In the genomic region with DNA sequence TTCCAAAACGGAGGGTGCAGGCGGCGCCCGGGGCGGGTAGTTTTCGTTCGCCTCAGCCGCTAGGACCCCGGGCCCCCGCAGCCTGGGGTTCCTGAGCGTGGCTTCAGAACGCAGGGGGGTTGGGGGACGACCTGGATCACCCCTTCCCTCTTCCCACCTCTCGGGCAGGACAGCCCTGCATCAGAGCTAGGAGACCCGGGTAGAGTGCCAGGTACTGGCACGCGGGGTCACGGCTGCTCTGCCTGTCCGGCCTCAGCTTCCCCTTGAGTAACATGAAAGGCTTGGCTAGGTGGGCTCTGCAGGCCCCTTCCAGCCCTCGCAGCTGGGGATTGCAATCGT, we compare ENCODE assay signal across 8 cellular contexts. TPM values are rescaled to one million over a fixed set of nuclear protein-coding genes. Genes with fewer than 3 reads are reported as not detected.
DNase-seq lines count a peak whose midpoint lies in the region; ATAC-seq and TF ChIP-seq lines count a peak whose summit lies in the region.

No MANE protein-coding gene starts in this region.

- DNase-seq in breast epithelium (ENCODE audit: low spot score in 2 of 2) = no peak
- DNase-seq in mesendoderm = no peak
- no peak for DNase-seq in NCI-H1417 treated with DMSO at 0.1 percent for 48 hours (lab: John Stamatoyannopoulos, UW)
- no peak for DNase-seq in NCI-H748 (lab: John Stamatoyannopoulos, UW; ENCODE audit: unreplicated experiment)

- H4K5ac ChIP-seq in mesendoderm (ENCODE audit: low read length) = no peak overlapping the region

- TF ChIP-seq CTCF in 22Rv1 (IDR thresholded peaks at IDR 0.05) (no peak), breast epithelium (IDR thresholded peaks at IDR 0.05) (no peak)

- H3K9me3 ChIP-seq in HUES48 (ENCODE audit: control insufficient read depth, insufficient read depth, low read length) = no peaks in the 10 kb centered on the region
- H3K9me3 ChIP-seq in breast epithelium = no peaks in the 10 kb centered on the region

- peaks cover 4% of the 10 kb centered on the region for H3K79me1 ChIP-seq in mesendoderm (ENCODE audit: low read length)

- H3K4me1 ChIP-seq in HUES48 (ENCODE audit: control insufficient read depth, insufficient read depth, low read length) (no peaks in the 10 kb centered on the region), breast epithelium (peaks cover 0 to 9% of the 10 kb centered on the region in 2 donors), mesendoderm (ENCODE audit: control insufficient read depth, low read depth, low read length) (no peaks in the 10 kb centered on the region)

- no peak overlapping the region for H2AK5ac ChIP-seq in mesendoderm (ENCODE audit: low read length)

- no peak overlapping the region for H4K8ac ChIP-seq in mesendoderm (ENCODE audit: low read depth, low read length)

- no peak for TF ChIP-seq POLR2A in breast epithelium (IDR thresholded peaks at IDR 0.05)

- H3K79me2 ChIP-seq in mesendoderm (ENCODE audit: control insufficient read depth, insufficient read depth, low read length) = no peaks in the 10 kb centered on the region

- H3K23ac ChIP-seq in mesendoderm (ENCODE audit: low read length) = peak overlapping the region; percentile 56

- H3K9ac ChIP-seq in HUES48 (ENCODE audit: low read depth, low read length) (no peak overlapping the region; the same call in 1 of the 2 replicates), mesendoderm (ENCODE audit: low read length) (peak overlapping the region; percentile 79)

- WGBS in mesendoderm (ENCODE audit: extremely low coverage, insufficient coverage, low lambda C conversion rate) = no CpG with 5 or more reads among the region's 21 CpGs

- no peak overlapping the region for H3K4ac ChIP-seq in mesendoderm (ENCODE audit: low read depth, low read length)

- H3K4me3 ChIP-seq in HUES48 (ENCODE audit: low read depth, low read length) (peak overlapping the region; percentile 84), breast epithelium (peak overlapping the region; percentile 67 to 93 (median 92)), mesendoderm (ENCODE audit: low read length) (peak overlapping the region; percentile 78)

- ATAC-seq in GM21423 (IDR thresholded peaks at IDR 0.05; ENCODE audit: unreplicated experiment) (no peak), HG02938 (IDR thresholded peaks at IDR 0.05; ENCODE audit: unreplicated experiment) (no peak)

- H3K56ac ChIP-seq in mesendoderm (ENCODE audit: low read length) = peak overlapping the region; percentile 77

- H3K27me3 ChIP-seq in HUES48 (ENCODE audit: control insufficient read depth, insufficient read depth, low read length) = 0 out of 2 replicates have a peak, but pooled peaks cover 5% of the 10 kb centered on the region
- no peaks in the 10 kb centered on the region for H3K27me3 ChIP-seq in breast epithelium
- no peaks in the 10 kb centered on the region for H3K27me3 ChIP-seq in mesendoderm (ENCODE audit: insufficient read depth, low read length, poor library complexity)

- H3K36me3 ChIP-seq in HUES48 (ENCODE audit: control insufficient read depth, insufficient read depth, low read length) (no peaks in the 10 kb centered on the region), breast epithelium (no peaks in the 10 kb centered on the region), mesendoderm (ENCODE audit: control insufficient read depth, insufficient read depth, low read length) (no peaks in the 10 kb centered on the region)

- no peak overlapping the region for H3K18ac ChIP-seq in mesendoderm (ENCODE audit: low read length)

- H2BK15ac ChIP-seq in mesendoderm (replicated peaks; ENCODE audit: low read depth) = no peak overlapping the region

- H2BK120ac ChIP-seq in mesendoderm (ENCODE audit: low read depth, low read length) = no peak overlapping the region

- peak overlapping the region; percentile 84 for H3K4me2 ChIP-seq in mesendoderm (ENCODE audit: low read length)

- H2BK5ac ChIP-seq in mesendoderm (ENCODE audit: low read length) = no peak overlapping the region

- intact Hi-C loops in breast epithelium (cut with DNase I; ENCODE audit: low total_unique reads) = no loop called here

- H3K27ac ChIP-seq in 22Rv1 (peak overlapping the region; percentile 86), HUES48 (ENCODE audit: low read depth, low read length) (no peak overlapping the region), breast epithelium (peak overlapping the region; percentile 69 to 85), mesendoderm (ENCODE audit: low read depth, low read length) (no peak overlapping the region)

RNA-seq across cellular contexts. Expression of gene DFFB, which starts 0.5 kb away (rescaled TPM):
- 10 to 100 TPM in 2 of 3 donors, 1 to 10 TPM in 1; 9.1 to 14.4 (median 11.3) TPM for total RNA-seq in breast epithelium
- polyA plus RNA-seq in mesendoderm (2013, experiment 1 of 2) = 5.4 TPM
- polyA plus RNA-seq in mesendoderm (2013, experiment 2 of 2) = 5.9 TPM

RNA-seq across cellular contexts. Expression of gene CEP104, which starts 0.7 kb away (rescaled TPM):
- total RNA-seq in breast epithelium = 10 to 100 TPM; 24.0 to 33.8 (median 30.5) TPM
- 15.6 TPM for polyA plus RNA-seq in mesendoderm (2013, experiment 1 of 2)
- polyA plus RNA-seq in mesendoderm (2013, experiment 2 of 2) = 14.2 TPM

RNA-seq across cellular contexts. Expression of gene C1orf174, which starts 42.3 kb away (rescaled TPM):
- 10 to 100 TPM; 17.6 to 24.9 (median 18.1) TPM for total RNA-seq in breast epithelium
- polyA plus RNA-seq in mesendoderm (2013, experiment 1 of 2) = 29.2 TPM
- 29.8 TPM for polyA plus RNA-seq in mesendoderm (2013, experiment 2 of 2)

Comparison
In these comparisons a context has a peak if more than half of its experiments do, and no peak if none do; other contexts are left out.
1. H3K27ac ChIP-seq: peak in 22Rv1 (single experiment) and breast epithelium (2 of 2); none in HUES48 (single experiment) and mesendoderm (single experiment).
2. Peak in every context shown above with its lines, with median percentiles within 50 percentile points of each other: H3K4me3 ChIP-seq.